29 cellular contexts compared by ENCODE assay signal in genomic region chr2:237588044-237588696, GRCh38. TPM values are rescaled to one million over a fixed set of nuclear protein-coding genes. Genes with fewer than 3 reads are reported as not detected.
A peak's percentile ranks its signal among the peaks of the same experiment; 100 is the strongest.
DNase-seq lines count a peak whose midpoint lies in the region; ATAC-seq and TF ChIP-seq lines count a peak whose summit lies in the region.
"Had no signal": no experiment of that assay in that cellular context is flagged by ENCODE, and none has a peak within 500 bp of the region (broad histone marks: within the 10 kb centered on the region; RNA-seq: fewer than 3 reads in every experiment).

No MANE protein-coding gene starts in this region.

- intact Hi-C loops in left colon (cut with DNase I, micrococcal nuclease) (loop anchor here in 1 of 2 donors (10.0 kb wide), 1 partner anchor 157 kb away; no protein-coding TSS in a partner anchor), spleen (cut with DNase I; ENCODE audit: low total_unique reads) (loop anchor here (10.0 kb wide), 1 partner anchor 157 kb away; no protein-coding TSS in a partner anchor), left ventricle myocardium inferior (cut with micrococcal nuclease) (no loop called here)

- H3K27ac Mint-ChIP-seq in H9: no peak overlapping the region
- H3K27ac Mint-ChIP-seq: activated CD4-positive, alpha-beta T cell treated with anti-CD3 and anti-CD28 coated beads for 36 hours; activated naive CD4-positive, alpha-beta T cell treated with anti-CD3 and anti-CD28 coated beads for 36 hours; activated T-cell treated with anti-CD3 and anti-CD28 coated beads, Interleukin-2, amount 50 U/mL, for 24 hours; memory B cell; T-cell had no signal

- peak overlapping the region; percentile 45 for H3K9ac ChIP-seq in H9 (ENCODE audit: extremely low read depth, insufficient read length, low read length)

- H3T11ph ChIP-seq in H9 (ENCODE audit: low read length): no peak overlapping the region

- no peak overlapping the region for H4K8ac ChIP-seq in H9 (replicated peaks; ENCODE audit: insufficient read length, low read depth, low read length)

- no peak overlapping the region for H2BK20ac ChIP-seq in H9 (ENCODE audit: low read depth, low read length, poor library complexity, severe bottlenecking)

- no peaks in the 10 kb centered on the region for H3K9me3 ChIP-seq in H9 (ENCODE audit: control insufficient read depth, low read depth, low read length)
- no peaks in the 10 kb centered on the region for H3K9me3 ChIP-seq in spleen
- H3K9me3 ChIP-seq in left ventricle myocardium inferior (replicated peaks): no peaks in the 10 kb centered on the region
- H3K9me3 ChIP-seq: esophagus squamous epithelium, gastrocnemius medialis had no signal

- no CpG with 5 or more reads among the region's 9 CpGs for WGBS in H9 (ENCODE audit: extremely low coverage, insufficient read length, low lambda C conversion rate)
- WGBS in spleen, 5 donors: 89 to 93% (median 91%) methylated on average over 9 of the region's 9 CpGs

- no peak overlapping the region for H2BK120ac ChIP-seq in H9 (ENCODE audit: low read depth, low read length, poor library complexity, severe bottlenecking)

- no peaks in the 10 kb centered on the region for H4K20me1 ChIP-seq in H9 (ENCODE audit: control insufficient read depth, insufficient read depth, insufficient read length)

- no peak overlapping the region for H3K27ac ChIP-seq in H9 (ENCODE audit: insufficient read length, low read depth, low read length)
- peak overlapping the region; percentile 95 for H3K27ac ChIP-seq in VCaP
- H3K27ac ChIP-seq in spleen: no peak overlapping the region
- no peak overlapping the region for H3K27ac ChIP-seq in left ventricle myocardium inferior (replicated peaks)
- H3K27ac ChIP-seq: esophagus squamous epithelium, gastrocnemius medialis, skin epidermis had no signal

- peaks cover 5% of the 10 kb centered on the region for H3K79me1 ChIP-seq in H9 (ENCODE audit: insufficient read depth, low read depth, low read length, poor library complexity, severe bottlenecking)

- no peak overlapping the region for H3K14ac ChIP-seq in H9 (ENCODE audit: insufficient read depth, low read length)

- no peak for TF ChIP-seq CTCF in H9 (conservative IDR thresholded peaks at IDR 0.05)
- no peak for TF ChIP-seq CTCF in VCaP (conservative IDR thresholded peaks at IDR 0.05)
- no peak for TF ChIP-seq CTCF in spleen (IDR thresholded peaks at IDR 0.05 in 8 of 11, conservative IDR thresholded peaks at IDR 0.05 in 3 of 11)
- no peak for TF ChIP-seq CTCF in left ventricle myocardium inferior (IDR thresholded peaks at IDR 0.05; ENCODE audit: borderline replicate concordance)

- peak overlapping the region; percentile 89 for H3K4me2 ChIP-seq in H9 (ENCODE audit: insufficient read depth, insufficient read length, low read length)

- H3K9me3 Mint-ChIP-seq in H9: 0 out of 5 replicates have a peak, but pooled peaks cover 0 to 4% of the 10 kb centered on the region in 2 experiments
- H3K9me3 Mint-ChIP-seq: activated naive CD4-positive, alpha-beta T cell treated with anti-CD3 and anti-CD28 coated beads for 36 hours; activated T-cell treated with anti-CD3 and anti-CD28 coated beads, Interleukin-2, amount 50 U/mL, for 24 hours; memory B cell; T-cell had no signal

- no peak overlapping the region for H3K23ac ChIP-seq in H9 (ENCODE audit: insufficient read length, low read depth, low read length)

- no peak overlapping the region for H2BK12ac ChIP-seq in H9 (ENCODE audit: insufficient read length, low read depth, low read length)

- H3K4me3 Mint-ChIP-seq in H9: peak overlapping the region in 1 of 2 experiments; percentile 40; a peak in 2 of 5 replicates
- H3K4me3 Mint-ChIP-seq: activated CD4-positive, alpha-beta T cell treated with anti-CD3 and anti-CD28 coated beads for 36 hours; activated naive CD4-positive, alpha-beta T cell treated with anti-CD3 and anti-CD28 coated beads for 36 hours; activated T-cell treated with anti-CD3 and anti-CD28 coated beads, Interleukin-2, amount 50 U/mL, for 24 hours; memory B cell; T-cell had no signal

- no peak overlapping the region for H3K4ac ChIP-seq in H9 (ENCODE audit: low read depth, low read length)

- H3K4me1 ChIP-seq in H9 (ENCODE audit: insufficient read depth, low read length) (peaks cover 12% of the 10 kb centered on the region; the same call in 1 of the 2 replicates), spleen (peaks cover 0 to 25% (median 17%) of the 10 kb centered on the region in 6 donors), left ventricle myocardium inferior (peaks cover 24% of the 10 kb centered on the region)

- H3K56ac ChIP-seq in H9 (ENCODE audit: insufficient read length, low read depth, low read length): no peak overlapping the region

- no peak overlapping the region for H2BK5ac ChIP-seq in H9 (ENCODE audit: insufficient read length, low read length)

- peaks cover 68 to 87% of the 10 kb centered on the region in 2 experiments for H3K4me1 Mint-ChIP-seq in H9

- peaks cover 4 to 14% (median 11%) of the 10 kb centered on the region in 3 experiments for H3K36me3 Mint-ChIP-seq in H9 (ENCODE audit: insufficient read depth in 1 of 3, low read depth in 3 of 3)
- H3K36me3 Mint-ChIP-seq: memory B cell, T-cell had no signal

- H3K4me3 ChIP-seq in spleen (no peak overlapping the region), left ventricle myocardium inferior (no peak overlapping the region)
- H3K4me3 ChIP-seq: esophagus squamous epithelium, gastrocnemius medialis, skin epidermis had no signal

- no peaks in the 10 kb centered on the region for H3K27me3 Mint-ChIP-seq in H9 (ENCODE audit: low read depth)
- H3K27me3 Mint-ChIP-seq: activated CD4-positive, alpha-beta T cell treated with anti-CD3 and anti-CD28 coated beads for 36 hours; activated T-cell treated with anti-CD3 and anti-CD28 coated beads, Interleukin-2, amount 50 U/mL, for 24 hours; memory B cell; T-cell had no signal

- no peak overlapping the region for H4K5ac ChIP-seq in H9 (ENCODE audit: insufficient read length, low read depth, low read length)

- H2BK15ac ChIP-seq in H9 (ENCODE audit: low read depth, low read length): no peak overlapping the region

- no peaks in the 10 kb centered on the region for H3K27me3 ChIP-seq in H9 (ENCODE audit: insufficient read depth, low read length)
- no peaks in the 10 kb centered on the region for H3K27me3 ChIP-seq in spleen (replicated peaks in 1 of 7)
- H3K27me3 ChIP-seq in left ventricle myocardium inferior (ENCODE audit: low read depth): no peaks in the 10 kb centered on the region
- H3K27me3 ChIP-seq: esophagus squamous epithelium, gastrocnemius medialis had no signal

- H2AK5ac ChIP-seq in H9 (ENCODE audit: insufficient read length, low read length): no peak overlapping the region

- no peak overlapping the region for H4K91ac ChIP-seq in H9 (ENCODE audit: insufficient read length, low read depth, low read length)

- peak; percentile 42 for ATAC-seq in left colon
- ATAC-seq in HG02759 (IDR thresholded peaks at IDR 0.05; ENCODE audit: unreplicated experiment): no peak
- ATAC-seq in GM21447 (IDR thresholded peaks at IDR 0.05; ENCODE audit: unreplicated experiment): no peak
- ATAC-seq: activated CD4-positive, alpha-beta T cell treated with anti-CD3 and anti-CD28 coated beads for 36 hours; gastrocnemius medialis; T-cell had no signal

- DNase-seq in H9 (no peak), left colon (peak in 1 of 2 donors; percentile 64), spleen (peak; percentile 17), left ventricle myocardium inferior (no peak)
- DNase-seq: activated CD4-positive, alpha-beta T cell treated with anti-CD3 and anti-CD28 coated beads for 36 hours; activated naive CD4-positive, alpha-beta T cell treated with anti-CD3 and anti-CD28 coated beads for 36 hours; activated T-cell treated with anti-CD3 and anti-CD28 coated beads, Interleukin-2, amount 50 U/mL, for 24 hours; amygdala; cortex of kidney; EL; esophagus squamous epithelium; gastrocnemius medialis; KBM-7; NCI-H1436; NCI-H446 treated with DMSO at 0.1 percent for 48 hours; nucleus accumbens; stimulated activated CD4-positive, alpha-beta T cell treated with anti-CD3 and anti-CD28 coated beads, Interleukin-4, amount 100 ng/mL, for 4 hours; stimulated activated naive CD4-positive, alpha-beta T cell; T-cell had no signal

- no peak overlapping the region for H3K18ac ChIP-seq in H9 (ENCODE audit: insufficient read length, low read depth, low read length)

- H2AFZ ChIP-seq in H9 (ENCODE audit: low read length): no peak overlapping the region

- H3K79me2 ChIP-seq in H9 (ENCODE audit: insufficient read depth, low read length): peaks cover 37% of the 10 kb centered on the region; the same call in 1 of the 2 replicates

- peaks cover 4% of the 10 kb centered on the region for H3K23me2 ChIP-seq in H9 (ENCODE audit: insufficient read length, low read depth, low read length, poor library complexity, severe bottlenecking)

- no peaks in the 10 kb centered on the region for H3K36me3 ChIP-seq in spleen
- no peaks in the 10 kb centered on the region for H3K36me3 ChIP-seq in left ventricle myocardium inferior
- H3K36me3 ChIP-seq: esophagus squamous epithelium, gastrocnemius medialis had no signal

- no peak for TF ChIP-seq POLR2A in spleen (IDR thresholded peaks at IDR 0.05)

RNA-seq across cellular contexts. Expression of gene RAB17, which starts 2.4 kb away (rescaled TPM):
- total RNA-seq in H9 (2021) (25.9 and 31.9 TPM in 2 replicates), left colon (10 to 100 TPM; 51.3 to 59.2 TPM), spleen (1 to 10 TPM in 3 of 7 donors, under 1 TPM in 1, not detected in 3; 0.46 to 2.2 (median 1.3) TPM), left ventricle myocardium inferior (4.5 TPM)
- under 1 TPM; 0.24 to 0.67 (median 0.57) TPM for polyA plus RNA-seq in spleen
- total RNA-seq: activated CD8-positive, alpha-beta memory T cell treated with anti-CD3 and anti-CD28 coated beads for 36 hours; activated naive CD4-positive, alpha-beta T cell treated with anti-CD3 and anti-CD28 coated beads for 36 hours; temporal lobe had no signal

RNA-seq across cellular contexts. Expression of gene PRLH, which starts 21.8 kb away (rescaled TPM):
- total RNA-seq in H9 (2021): not detected in 2 replicates
- total RNA-seq in left colon: not detected
- total RNA-seq in spleen: not detected
- polyA plus RNA-seq in spleen: not detected
- not detected for total RNA-seq in left ventricle myocardium inferior
- total RNA-seq: activated CD4-positive, alpha-beta T cell treated with anti-CD3 and anti-CD28 coated beads for 36 hours; activated CD8-positive, alpha-beta memory T cell treated with anti-CD3 and anti-CD28 coated beads for 36 hours; activated naive CD4-positive, alpha-beta T cell treated with anti-CD3 and anti-CD28 coated beads for 36 hours; bronchial epithelial cell; esophagus squamous epithelium; gastrocnemius medialis; myocyte; T-cell; temporal lobe had no signal
- polyA plus RNA-seq: keratinocyte had no signal

RNA-seq across cellular contexts. Expression of gene LRRFIP1, which starts 39.2 kb away (rescaled TPM):
- total RNA-seq in H9 (2021): 37.1 and 38.5 TPM in 2 replicates
- 100 to 1,000 TPM; 121 to 123 TPM for total RNA-seq in left colon
- total RNA-seq in spleen: 100 to 1,000 TPM; 110 to 164 (median 144) TPM
- polyA plus RNA-seq in spleen: 10 to 100 TPM; 40.4 to 46.3 (median 44.4) TPM
- 97.1 TPM for total RNA-seq in left ventricle myocardium inferior
